In the genomic region with DNA sequence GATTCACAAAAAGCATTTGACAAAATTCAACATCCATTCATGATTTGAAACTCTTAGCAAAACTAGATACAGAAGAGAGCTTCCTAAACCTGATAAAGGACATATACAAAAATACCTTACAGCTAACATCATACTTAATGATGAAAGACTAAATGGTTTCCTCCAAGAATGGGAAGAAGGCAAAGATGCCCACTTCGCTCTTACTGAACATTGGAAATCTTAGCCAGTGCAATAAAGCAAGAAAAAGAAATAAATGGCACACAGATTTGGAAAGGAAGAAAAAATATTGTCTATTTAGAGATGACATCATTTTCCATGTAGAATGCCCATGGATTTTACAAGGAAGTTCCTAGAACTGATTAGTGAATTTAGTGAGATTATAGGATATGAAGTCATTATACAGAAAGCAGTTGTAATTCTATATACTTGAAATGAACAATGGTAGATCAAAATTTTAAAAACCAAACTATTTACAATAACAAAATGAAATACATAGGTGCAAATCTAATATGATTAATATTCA, we compare ENCODE assay signal across 27 cellular contexts.
"Had no signal": no experiment of that assay in that cellular context is flagged by ENCODE, and none has a peak within 500 bp of the region (broad histone marks: within the 10 kb centered on the region; RNA-seq: fewer than 3 reads in every experiment).

No MANE protein-coding gene starts in this region.

- H3K4me1 Mint-ChIP-seq: mesothelial cell of epicardium; nephron progenitor cell; neural progenitor cell; stimulated activated effector memory CD8-positive, alpha-beta T cell treated with anti-CD3 and anti-CD28 coated beads, Interleukin-12 subunit alpha, Interleukin-12 subunit beta, amount 100 ng/mL, for 72 hours had no signal

- H3K9ac ChIP-seq: neural progenitor cell had no signal

- H3K27me3 Mint-ChIP-seq: naive B cell; progenitor cell of endocrine pancreas; stimulated activated naive CD8-positive, alpha-beta T cell treated with anti-CD3 and anti-CD28 coated beads, Interleukin-15, Interleukin-2, amounts not matched to agents 100 ng/mL and 50 ng/mL, for 24 hours; type B pancreatic cell had no signal

- H3K4me1 ChIP-seq: left ventricle myocardium inferior, neural progenitor cell, right atrium auricular region, sigmoid colon, spleen, suprapubic skin, tibial nerve, uterus had no signal

- H3K36me3 ChIP-seq: uterus had no signal

- H3K27ac ChIP-seq: left ventricle myocardium inferior, neural progenitor cell, neutrophil, right atrium auricular region, sigmoid colon, spleen, suprapubic skin, thoracic aorta, tibial nerve, uterus had no signal

- DNase-seq: hippocampal formation; kidney; left colon; left ventricle myocardium inferior; mesendoderm; naive B cell; natural killer cell; nephron progenitor cell; occipital lobe; sigmoid colon; small intestine; spleen; stimulated activated CD4-positive, alpha-beta T cell treated with anti-CD3 and anti-CD28 coated beads, Interleukin-4, amount 100 ng/mL, for 24 hours; stimulated activated naive CD4-positive, alpha-beta T cell; uterus had no signal

- H3K27ac Mint-ChIP-seq: mesothelial cell of epicardium; natural killer cell; nephron progenitor cell; neural progenitor cell; progenitor cell of endocrine pancreas; stimulated activated effector memory CD8-positive, alpha-beta T cell treated with anti-CD3 and anti-CD28 coated beads, Interleukin-12 subunit alpha, Interleukin-12 subunit beta, amount 100 ng/mL, for 72 hours; stimulated activated naive CD8-positive, alpha-beta T cell treated with anti-CD3 and anti-CD28 coated beads, Interleukin-15, Interleukin-2, amounts not matched to agents 100 ng/mL and 50 ng/mL, for 24 hours; type B pancreatic cell had no signal

- H3K4me3 Mint-ChIP-seq: mesothelial cell of epicardium; natural killer cell; nephron progenitor cell; neural progenitor cell; stimulated activated effector memory CD8-positive, alpha-beta T cell treated with anti-CD3 and anti-CD28 coated beads, Interleukin-12 subunit alpha, Interleukin-12 subunit beta, amount 100 ng/mL, for 72 hours; stimulated activated naive CD8-positive, alpha-beta T cell treated with anti-CD3 and anti-CD28 coated beads, Interleukin-15, Interleukin-2, amounts not matched to agents 100 ng/mL and 50 ng/mL, for 24 hours; type B pancreatic cell had no signal

- FAIRE-seq: kidney had no signal

- H3K27me3 ChIP-seq: neural progenitor cell, neutrophil, right atrium auricular region, sigmoid colon, spleen, suprapubic skin, tibial nerve, uterus had no signal

- H3K9me3 ChIP-seq: sigmoid colon, suprapubic skin, uterus had no signal

- ATAC-seq: left colon; natural killer cell; stimulated activated effector memory CD8-positive, alpha-beta T cell treated with anti-CD3 and anti-CD28 coated beads, Interleukin-12 subunit alpha, Interleukin-12 subunit beta, amount 100 ng/mL, for 72 hours had no signal

- H3K4me3 ChIP-seq: left ventricle myocardium inferior, lung, neural progenitor cell, right atrium auricular region, sigmoid colon, spleen, suprapubic skin, thoracic aorta, tibial nerve, uterus had no signal
